In the genomic region with DNA sequence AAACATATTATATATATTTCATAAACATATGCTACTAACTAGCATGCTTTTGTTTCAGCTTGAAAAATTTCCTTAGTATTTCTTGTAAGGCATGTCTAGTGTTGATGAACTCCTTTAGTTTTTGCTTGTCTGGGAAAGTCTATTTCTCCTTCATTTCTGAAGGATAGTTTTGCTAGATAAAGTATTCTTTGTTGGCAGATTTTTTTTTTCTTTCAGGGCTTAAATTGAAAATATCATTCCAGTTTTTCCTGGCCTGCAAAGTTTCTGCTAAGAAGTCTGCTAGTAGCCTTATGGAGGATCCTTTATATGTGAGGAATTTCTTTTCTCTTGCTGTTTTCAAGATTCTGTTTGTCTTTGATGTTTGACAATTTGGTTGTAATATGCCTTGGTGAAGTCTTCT, we compare ENCODE assay signal across 28 cellular contexts.
DNase-seq lines count a peak whose midpoint lies in the region; ATAC-seq and TF ChIP-seq lines count a peak whose summit lies in the region.
"Had no signal": no experiment of that assay in that cellular context is flagged by ENCODE, and none has a peak within 500 bp of the region (broad histone marks: within the 10 kb centered on the region; RNA-seq: fewer than 3 reads in every experiment).

No MANE protein-coding gene starts in this region.

- no peaks in the 10 kb centered on the region for H3K27me3 Mint-ChIP-seq in CD4-positive, alpha-beta T cell
- H3K27me3 Mint-ChIP-seq: B cell; CD4-positive, alpha-beta memory T cell; CD4-positive, CD25-positive, alpha-beta regulatory T cell; CD8-positive, alpha-beta memory T cell had no signal

- DNase-seq in CD4-positive, alpha-beta T cell = no peak
- DNase-seq: 8988T; ACHN; AML-193; BE2C; C1 segment of cervical spinal cord; Caco-2; Calu3; CD4-positive, alpha-beta memory T cell; CD4-positive, CD25-positive, alpha-beta regulatory T cell; CD8-positive, alpha-beta memory T cell; CD8-positive, alpha-beta T cell; COR-L47; DMS 273 treated with DMSO at 0.1 percent for 48 hours; DMS153; DMS53; DMS79; DMS79 treated with DMSO at 0.1 percent for 48 hours; DND-41; EL had no signal

- intact Hi-C loops in CD4-positive, alpha-beta T cell (cut with DNase I, micrococcal nuclease) = no loop called here

- H3K27me3 ChIP-seq in CD4-positive, alpha-beta T cell (ENCODE audit: control insufficient read depth, insufficient read depth, low read length) = no peaks in the 10 kb centered on the region
- H3K27me3 ChIP-seq: BE2C; BLaER1; BLaER1 treated with 17β-estradiol and CSF1 and Interleukin-3, amounts not matched to agents 10 nM and 100 nM had no signal

- H3K4me3 ChIP-seq in HEK293 (ENCODE audit: low read depth, low read length) = no peak overlapping the region
- H3K4me3 ChIP-seq: A549; BLaER1; BLaER1 treated with 17β-estradiol and CSF1 and Interleukin-3, amounts not matched to agents 10 nM and 100 nM had no signal

- no peak overlapping the region for H3K27ac Mint-ChIP-seq in CD4-positive, alpha-beta T cell
- H3K27ac Mint-ChIP-seq: B cell; CD14-positive monocyte; CD4-positive, alpha-beta memory T cell; CD4-positive, CD25-positive, alpha-beta regulatory T cell; CD8-positive, alpha-beta memory T cell; CD8-positive, alpha-beta T cell had no signal

- no peak overlapping the region for H3K4me3 Mint-ChIP-seq in CD4-positive, alpha-beta T cell
- H3K4me3 Mint-ChIP-seq: B cell; CD14-positive monocyte; CD4-positive, CD25-positive, alpha-beta regulatory T cell; CD8-positive, alpha-beta memory T cell; CD8-positive, alpha-beta T cell had no signal

- H3K4me1 Mint-ChIP-seq in CD4-positive, alpha-beta T cell (ENCODE audit: low read depth) = no peaks in the 10 kb centered on the region
- H3K4me1 Mint-ChIP-seq: B cell; CD14-positive monocyte; CD4-positive, alpha-beta memory T cell; CD4-positive, CD25-positive, alpha-beta regulatory T cell; CD8-positive, alpha-beta memory T cell had no signal

- no peaks in the 10 kb centered on the region for H3K36me3 ChIP-seq in HEK293 (ENCODE audit: control insufficient read depth in 2 of 2, insufficient read depth in 1 of 2, low read length in 2 of 2)
- H3K36me3 ChIP-seq: BE2C; BLaER1; BLaER1 treated with 17β-estradiol and CSF1 and Interleukin-3, amounts not matched to agents 10 nM and 100 nM had no signal

- POLR2A ChIA-PET in HEK293 (lab: Yijun Ruan, JAX) = no interaction called here
- POLR2A ChIA-PET in CD4-positive, alpha-beta T cell (lab: Charles Lee) = no interaction called here

- CTCF ChIA-PET in HEK293 (lab: Yijun Ruan, JAX) = interaction anchor here (1.0 to 1.5 kb wide), 2 partner anchors 25 to 73 kb away, joined by 4 to 5 read pairs; no protein-coding TSS in a partner anchor
- CTCF ChIA-PET in CD4-positive, alpha-beta T cell (lab: Charles Lee) = interaction anchor here (1.3 kb wide), 1 partner anchor 12 kb away, joined by 3 read pairs; no protein-coding TSS in a partner anchor

- ATAC-seq in CD4-positive, alpha-beta T cell (ENCODE audit: poor library complexity) = no peak
- ATAC-seq: A549; CD8-positive, alpha-beta T cell had no signal

- H3K9me3 ChIP-seq in HEK293 (ENCODE audit: control insufficient read depth, insufficient read depth, low read depth, low read length) = no peaks in the 10 kb centered on the region
- no peaks in the 10 kb centered on the region for H3K9me3 ChIP-seq in CD4-positive, alpha-beta T cell (ENCODE audit: control insufficient read depth, low read length)
- H3K9me3 ChIP-seq: A549, BE2C had no signal

- no peak for TF ChIP-seq CTCF in HEK293 (tag by site-specific recombination; IDR thresholded peaks at IDR 0.05)
- no peak for TF ChIP-seq CTCF in CD4-positive, alpha-beta T cell (IDR thresholded peaks at IDR 0.05)

- no peak overlapping the region for H3K27ac ChIP-seq in HEK293 (ENCODE audit: extremely low read depth, low read depth, low read length)
- no peak overlapping the region for H3K27ac ChIP-seq in CD4-positive, alpha-beta T cell (ENCODE audit: low read depth, low read length)
- H3K27ac ChIP-seq: 22Rv1; A549; BLaER1; BLaER1 treated with 17β-estradiol and CSF1 and Interleukin-3, amounts not matched to agents 10 nM and 100 nM; C4-2B had no signal

- no peaks in the 10 kb centered on the region for H3K4me1 ChIP-seq in HEK293 (ENCODE audit: control insufficient read depth, insufficient read depth, low read length)
- H3K4me1 ChIP-seq: A549; BE2C; BLaER1; BLaER1 treated with 17β-estradiol and CSF1 and Interleukin-3, amounts not matched to agents 10 nM and 100 nM; Caco-2 had no signal

- H3K36me3 Mint-ChIP-seq in CD4-positive, alpha-beta T cell (ENCODE audit: low read depth) = no peaks in the 10 kb centered on the region
- H3K36me3 Mint-ChIP-seq: CD14-positive monocyte; CD4-positive, alpha-beta memory T cell; CD4-positive, CD25-positive, alpha-beta regulatory T cell; CD8-positive, alpha-beta T cell had no signal

- H3K9me3 Mint-ChIP-seq in CD4-positive, alpha-beta T cell = peaks cover 4% of the 10 kb centered on the region

TF ChIP-seq in HEK293, 187 proteins besides CTCF, POLR2A, EP300 and RAD21:
- TF ChIP-seq SETDB1 (IDR thresholded peaks at IDR 0.05; ENCODE audit: insufficient read length, low read length) = peak; percentile 94
- no peak for TF ChIP-seq ZNF138 (tag by site-specific recombination; IDR thresholded peaks at IDR 0.05; ENCODE audit: borderline replicate concordance)
- TF ChIP-seq ZNF350 (tag by site-specific recombination; IDR thresholded peaks at IDR 0.05) = no peak
